Comparison of ENCODE assay signal across 21 cellular contexts in the genomic region with DNA sequence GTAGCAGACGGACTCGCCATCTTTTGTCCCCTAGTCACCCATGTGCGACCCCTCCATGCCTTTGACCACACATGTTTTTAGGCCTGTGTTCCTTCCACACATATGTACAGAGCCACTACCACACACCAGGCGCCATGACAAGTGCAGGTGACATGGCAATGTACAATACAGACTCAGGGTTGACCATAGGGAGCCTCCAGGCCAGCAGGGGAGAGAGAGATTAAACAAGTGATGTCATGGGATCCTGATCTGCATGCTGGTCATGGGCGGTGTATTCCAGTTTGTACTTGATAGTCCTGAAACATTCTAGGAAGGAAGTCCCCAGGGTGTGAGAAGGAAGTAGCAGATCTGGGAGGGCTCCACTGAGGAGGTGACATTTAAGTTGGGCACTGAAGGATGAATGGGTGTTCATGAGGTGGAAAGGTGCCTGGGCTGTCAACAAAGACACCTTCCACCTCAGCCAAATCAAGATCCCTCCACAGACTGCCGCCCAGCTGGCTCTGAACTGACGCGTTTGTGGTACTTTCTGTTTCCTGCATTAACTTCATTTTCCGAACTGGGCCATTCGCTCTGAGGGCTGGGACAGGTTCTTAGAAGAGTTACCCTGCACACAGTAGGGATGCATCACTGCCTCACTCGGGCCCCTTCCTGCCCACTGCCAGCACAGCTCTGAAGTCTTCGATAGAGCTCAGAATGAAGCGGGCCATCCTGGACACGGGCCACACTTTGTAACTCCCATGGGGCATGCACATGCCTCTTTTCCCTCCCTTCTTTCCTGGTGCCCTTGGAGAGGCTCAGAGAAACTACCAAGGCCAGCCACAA.
DNase-seq lines count a peak whose midpoint lies in the region; ATAC-seq and TF ChIP-seq lines count a peak whose summit lies in the region.
"Had no signal": no experiment of that assay in that cellular context is flagged by ENCODE, and none has a peak within 500 bp of the region (broad histone marks: within the 10 kb centered on the region; RNA-seq: fewer than 3 reads in every experiment).

No MANE protein-coding gene starts in this region.

- no peak for DNase-seq in activated CD4-positive, alpha-beta T cell treated with anti-CD3 and anti-CD28 coated beads for 36 hours
- DNase-seq in activated CD4-positive, alpha-beta T cell treated with anti-CD3 and anti-CD28 coated beads, Interleukin-2, amount 10 ng/mL, durations not matched to agents 24 days and 14 days, result no peak
- DNase-seq in glutamatergic neuron (peak; percentile 17), posterior vena cava (ENCODE audit: low spot score) (peak; percentile 65), GM23338 (ENCODE audit: low spot score) (no peak), NCI-H748 (lab: John Stamatoyannopoulos, UW; ENCODE audit: unreplicated experiment) (no peak), NCI-H446 (lab: John Stamatoyannopoulos, UW) (no peak)
- DNase-seq: activated CD4-positive, alpha-beta T cell treated with anti-CD3 and anti-CD28 coated beads for 48 hours; NCI-H1105; NCI-H2081 treated with DMSO at 0.1 percent for 48 hours; NCI-H446 treated with DMSO at 0.1 percent for 48 hours; SJCRH30; stimulated activated CD4-positive, alpha-beta T cell treated with anti-CD3 and anti-CD28 coated beads, Interleukin-4, amount 100 ng/mL, for 4 hours; stimulated activated naive CD8-positive, alpha-beta T cell treated with anti-CD3 and anti-CD28 coated beads, Interleukin-15, amount 100 ng/mL, for 72 hours; T-helper 2 cell; tibial artery had no signal

- intact Hi-C loops in activated CD4-positive, alpha-beta T cell treated with anti-CD3 and anti-CD28 coated beads for 36 hours (cut with DNase I, micrococcal nuclease), result no loop called here
- intact Hi-C loops in activated CD4-positive, alpha-beta T cell treated with anti-CD3 and anti-CD28 coated beads, Interleukin-2, amount 10 ng/mL, durations not matched to agents 24 days and 14 days (cut with micrococcal nuclease), result no loop called here
- intact Hi-C loops in posterior vena cava (cut with DNase I), result no loop called here

- CTCF ChIA-PET in activated CD4-positive, alpha-beta T cell treated with anti-CD3 and anti-CD28 coated beads for 36 hours (lab: Charles Lee), result no interaction called here
- CTCF ChIA-PET in HEK293 (lab: Yijun Ruan, JAX), result no interaction called here

- H3K27me3 Mint-ChIP-seq in activated CD4-positive, alpha-beta T cell treated with anti-CD3 and anti-CD28 coated beads for 36 hours, result no peaks in the 10 kb centered on the region
- H3K27me3 Mint-ChIP-seq in activated CD4-positive, alpha-beta T cell treated with anti-CD3 and anti-CD28 coated beads, Interleukin-2, amount 10 ng/mL, durations not matched to agents 24 days and 14 days, result no peaks in the 10 kb centered on the region
- H3K27me3 Mint-ChIP-seq in glutamatergic neuron (ENCODE audit: unreplicated experiment), result peaks cover 11% of the 10 kb centered on the region
- H3K27me3 Mint-ChIP-seq in GM23338 (ENCODE audit: insufficient read depth, low read depth, poor library complexity), result peaks cover 25% of the 10 kb centered on the region
- H3K27me3 Mint-ChIP-seq: stimulated activated naive CD8-positive, alpha-beta T cell treated with anti-CD3 and anti-CD28 coated beads, Interleukin-15, amount 100 ng/mL, for 72 hours had no signal

- no peaks in the 10 kb centered on the region for H3K36me3 ChIP-seq in HEK293 (ENCODE audit: control insufficient read depth in 2 of 2, insufficient read depth in 1 of 2, low read length in 2 of 2)
- no peaks in the 10 kb centered on the region for H3K36me3 ChIP-seq in GM23338 (ENCODE audit: insufficient read depth)
- H3K36me3 ChIP-seq: adrenal gland, breast epithelium, SJCRH30, tibial artery had no signal

- no peak overlapping the region for H3K27ac ChIP-seq in HEK293 (ENCODE audit: extremely low read depth, low read depth, low read length)
- no peak overlapping the region for H3K27ac ChIP-seq in GM23338 (ENCODE audit: low read depth)
- H3K27ac ChIP-seq: adrenal gland, breast epithelium, heart left ventricle, SJCRH30, tibial artery had no signal

- TF ChIP-seq CTCF in HEK293 (tag by site-specific recombination; IDR thresholded peaks at IDR 0.05), result no peak
- TF ChIP-seq CTCF in glutamatergic neuron (IDR thresholded peaks at IDR 0.05; ENCODE audit: partially characterized antibody, unreplicated experiment), result no peak
- no peak for TF ChIP-seq CTCF in GM23338 (conservative IDR thresholded peaks at IDR 0.05; ENCODE audit: low read depth in 2 of 2)

- peaks cover 22% of the 10 kb centered on the region for H3K4me1 Mint-ChIP-seq in activated CD4-positive, alpha-beta T cell treated with anti-CD3 and anti-CD28 coated beads for 36 hours
- peaks cover 5% of the 10 kb centered on the region for H3K4me1 Mint-ChIP-seq in activated CD4-positive, alpha-beta T cell treated with anti-CD3 and anti-CD28 coated beads, Interleukin-2, amount 10 ng/mL, durations not matched to agents 24 days and 14 days
- peaks cover 4% of the 10 kb centered on the region for H3K4me1 Mint-ChIP-seq in glutamatergic neuron (ENCODE audit: low read depth, unreplicated experiment)
- H3K4me1 Mint-ChIP-seq in GM23338, result peaks cover 1% of the 10 kb centered on the region; the same call in 2 of the 3 replicates

- H3K4me3 Mint-ChIP-seq in activated CD4-positive, alpha-beta T cell treated with anti-CD3 and anti-CD28 coated beads for 36 hours, result no peak overlapping the region
- no peak overlapping the region for H3K4me3 Mint-ChIP-seq in activated CD4-positive, alpha-beta T cell treated with anti-CD3 and anti-CD28 coated beads, Interleukin-2, amount 10 ng/mL, durations not matched to agents 24 days and 14 days
- H3K4me3 Mint-ChIP-seq in glutamatergic neuron (ENCODE audit: unreplicated experiment), result peak overlapping the region; percentile 6
- H3K4me3 Mint-ChIP-seq in GM23338, result no peak overlapping the region
- H3K4me3 Mint-ChIP-seq: stimulated activated naive CD8-positive, alpha-beta T cell treated with anti-CD3 and anti-CD28 coated beads, Interleukin-15, amount 100 ng/mL, for 72 hours had no signal

- H3K9me3 ChIP-seq in HEK293 (ENCODE audit: control insufficient read depth, insufficient read depth, low read depth, low read length), result no peaks in the 10 kb centered on the region
- H3K9me3 ChIP-seq: adrenal gland, breast epithelium, heart left ventricle, SJCRH30, tibial artery had no signal

- H3K4me1 ChIP-seq in HEK293 (ENCODE audit: control insufficient read depth, insufficient read depth, low read length) (no peaks in the 10 kb centered on the region), GM23338 (ENCODE audit: insufficient read depth) (peaks cover under 1% of the 10 kb centered on the region; the same call in 1 of the 2 replicates)
- H3K4me1 ChIP-seq: breast epithelium, heart left ventricle, tibial artery had no signal

- H3K4me3 ChIP-seq in HEK293 (ENCODE audit: low read depth, low read length) (no peak overlapping the region), GM23338 (no peak overlapping the region)
- H3K4me3 ChIP-seq: adrenal gland, breast epithelium, heart left ventricle, SJCRH30, tibial artery had no signal

- POLR2A ChIA-PET in activated CD4-positive, alpha-beta T cell treated with anti-CD3 and anti-CD28 coated beads for 36 hours (lab: Charles Lee), result no interaction called here
- POLR2A ChIA-PET in HEK293 (lab: Yijun Ruan, JAX), result no interaction called here

- H3K4me2 ChIP-seq in GM23338, result no peak overlapping the region

- peaks cover 7% of the 10 kb centered on the region for H3K9me3 Mint-ChIP-seq in activated CD4-positive, alpha-beta T cell treated with anti-CD3 and anti-CD28 coated beads for 36 hours (ENCODE audit: low read depth)
- H3K9me3 Mint-ChIP-seq in activated CD4-positive, alpha-beta T cell treated with anti-CD3 and anti-CD28 coated beads, Interleukin-2, amount 10 ng/mL, durations not matched to agents 24 days and 14 days, result no peaks in the 10 kb centered on the region
- H3K9me3 Mint-ChIP-seq in glutamatergic neuron (ENCODE audit: unreplicated experiment) (peaks cover 8% of the 10 kb centered on the region), GM23338 (peaks cover 13% of the 10 kb centered on the region; the same call in 2 of the 3 replicates)
- H3K9me3 Mint-ChIP-seq: activated T-helper 2 cell treated with anti-CD3 and anti-CD28 coated beads, Interferon-gamma antibody, Interleukin-2, Interleukin-4, amounts not matched to agents 10 μg/mL and 5 μg/mL and 100 μg/mL, durations not matched to agents 14 hours and 24 hours and 36 hours had no signal

- no peak for ATAC-seq in activated CD4-positive, alpha-beta T cell treated with anti-CD3 and anti-CD28 coated beads for 36 hours
- ATAC-seq in GM23338, result no peak
- ATAC-seq: heart left ventricle; stimulated activated naive CD8-positive, alpha-beta T cell treated with anti-CD3 and anti-CD28 coated beads, Interleukin-15, amount 100 ng/mL, for 72 hours had no signal

- no peaks in the 10 kb centered on the region for H3K9me2 ChIP-seq in GM23338 (ENCODE audit: insufficient read depth)

- 0 out of 2 replicates have a peak, but pooled peaks cover 3% of the 10 kb centered on the region for H3F3A ChIP-seq in GM23338 (replicated peaks; ENCODE audit: low read depth)

- H3K27me3 ChIP-seq in GM23338 (ENCODE audit: insufficient read depth), result no peaks in the 10 kb centered on the region
- H3K27me3 ChIP-seq: adrenal gland, breast epithelium, heart left ventricle, tibial artery had no signal

- H4K20me1 ChIP-seq in GM23338 (replicated peaks; ENCODE audit: insufficient read depth), result no peaks in the 10 kb centered on the region

- no peaks in the 10 kb centered on the region for H3K79me2 ChIP-seq in GM23338 (replicated peaks; ENCODE audit: insufficient read depth)

- H3K36me3 Mint-ChIP-seq in activated CD4-positive, alpha-beta T cell treated with anti-CD3 and anti-CD28 coated beads for 36 hours (ENCODE audit: low read depth), result peaks cover 14% of the 10 kb centered on the region
- peaks cover 16% of the 10 kb centered on the region for H3K36me3 Mint-ChIP-seq in activated CD4-positive, alpha-beta T cell treated with anti-CD3 and anti-CD28 coated beads, Interleukin-2, amount 10 ng/mL, durations not matched to agents 24 days and 14 days (ENCODE audit: low read depth)
- peaks cover 17% of the 10 kb centered on the region for H3K36me3 Mint-ChIP-seq in glutamatergic neuron (ENCODE audit: unreplicated experiment)
- peaks cover 3% of the 10 kb centered on the region; the same call in 1 of the 3 replicates for H3K36me3 Mint-ChIP-seq in GM23338 (ENCODE audit: low read depth)

- peak overlapping the region; percentile 14 for H3K27ac Mint-ChIP-seq in activated CD4-positive, alpha-beta T cell treated with anti-CD3 and anti-CD28 coated beads for 36 hours
- no peak overlapping the region for H3K27ac Mint-ChIP-seq in activated CD4-positive, alpha-beta T cell treated with anti-CD3 and anti-CD28 coated beads, Interleukin-2, amount 10 ng/mL, durations not matched to agents 24 days and 14 days
- H3K27ac Mint-ChIP-seq in glutamatergic neuron (ENCODE audit: unreplicated experiment) (peak overlapping the region; percentile 10), GM23338 (no peak overlapping the region)
- H3K27ac Mint-ChIP-seq: activated T-helper 2 cell treated with anti-CD3 and anti-CD28 coated beads, Interferon-gamma antibody, Interleukin-2, Interleukin-4, amounts not matched to agents 10 μg/mL and 5 μg/mL and 100 μg/mL, durations not matched to agents 14 hours and 24 hours and 36 hours had no signal

- no peak overlapping the region for H2AFZ ChIP-seq in GM23338

TF ChIP-seq in HEK293, 187 proteins besides CTCF, POLR2A, EP300 and RAD21 (continues in another document):
- no peak for TF ChIP-seq ZNF707 (tag by site-specific recombination; IDR thresholded peaks at IDR 0.05)

Comparison
In these comparisons a context has a peak if more than half of its experiments do, and no peak if none do; other contexts are left out.
1. H3K27ac Mint-ChIP-seq: peak in activated CD4-positive, alpha-beta T cell treated with anti-CD3 and anti-CD28 coated beads for 36 hours (single experiment) and glutamatergic neuron (single experiment); none in activated CD4-positive, alpha-beta T cell treated with anti-CD3 and anti-CD28 coated beads, Interleukin-2, amount 10 ng/mL, durations not matched to agents 24 days and 14 days (single experiment) and GM23338 (single experiment).
2. DNase-seq: peak in glutamatergic neuron (single experiment) and posterior vena cava (single experiment); none in activated CD4-positive, alpha-beta T cell treated with anti-CD3 and anti-CD28 coated beads for 36 hours (single experiment), activated CD4-positive, alpha-beta T cell treated with anti-CD3 and anti-CD28 coated beads, Interleukin-2, amount 10 ng/mL, durations not matched to agents 24 days and 14 days (single experiment), GM23338 (single experiment), NCI-H748 (single experiment) and NCI-H446 (0 of 2).